ENCODE assay signal across 19 cellular contexts in genomic region chr10:83965473-83965872, GRCh38.
"Had no signal": no experiment of that assay in that cellular context is flagged by ENCODE, and none has a peak within 500 bp of the region (broad histone marks: within the 10 kb centered on the region; RNA-seq: fewer than 3 reads in every experiment).

No MANE protein-coding gene starts in this region.

- H3K27me3 ChIP-seq: breast epithelium, gastroesophageal sphincter, heart left ventricle, ovary, suprapubic skin, transverse colon, vagina had no signal

- H3K36me3 ChIP-seq: breast epithelium, gastroesophageal sphincter, heart left ventricle, ovary, suprapubic skin, transverse colon, vagina had no signal

- DNase-seq: activated CD4-positive, alpha-beta T cell treated with anti-CD3 and anti-CD28 coated beads, Interleukin-2, amount 50 U/mL, for 4 hours; activated effector memory CD4-positive, alpha-beta T cell treated with anti-CD3 and anti-CD28 coated beads, Interleukin-2, amount 50 U/mL, for 16 hours; activated naive CD4-positive, alpha-beta T cell treated with anti-CD3 and anti-CD28 coated beads, Interleukin-2, amount 50 U/mL, for 16 hours; activated T-cell treated with anti-CD3 and anti-CD28 coated beads, Interleukin-2, amount 50 U/mL, for 72 hours; effector CD4-positive, alpha-beta T cell; heart left ventricle; naive thymus-derived CD8-positive, alpha-beta T cell; ovary; stimulated activated CD4-positive, alpha-beta T cell treated with anti-CD3 and anti-CD28 coated beads, Interleukin-4, amount 100 ng/mL, for 1 hour; stimulated activated naive CD8-positive, alpha-beta T cell treated with anti-CD3 and anti-CD28 coated beads, Interleukin-15, amount 100 ng/mL, for 72 hours; transverse colon had no signal

- H3K4me3 ChIP-seq: breast epithelium, gastroesophageal sphincter, heart left ventricle, ovary, smooth muscle cell, suprapubic skin, transverse colon, vagina had no signal

- H3K36me3 Mint-ChIP-seq: memory B cell; naive thymus-derived CD8-positive, alpha-beta T cell had no signal

- H3K27ac Mint-ChIP-seq: activated T-cell treated with anti-CD3 and anti-CD28 coated beads, Interleukin-2, amount 50 U/mL, for 72 hours; memory B cell; naive thymus-derived CD8-positive, alpha-beta T cell; stimulated activated naive CD8-positive, alpha-beta T cell treated with anti-CD3 and anti-CD28 coated beads, Interleukin-15, amount 100 ng/mL, for 72 hours had no signal

- H3K9me3 Mint-ChIP-seq: memory B cell; naive thymus-derived CD8-positive, alpha-beta T cell; stimulated activated naive CD8-positive, alpha-beta T cell treated with anti-CD3 and anti-CD28 coated beads, Interleukin-15, amount 100 ng/mL, for 72 hours had no signal

- ATAC-seq: activated T-cell treated with anti-CD3 and anti-CD28 coated beads, Interleukin-2, amount 50 U/mL, for 72 hours; esophagus mucosa; gastroesophageal sphincter; heart left ventricle; naive thymus-derived CD8-positive, alpha-beta T cell; sciatic nerve; stimulated activated naive CD8-positive, alpha-beta T cell treated with anti-CD3 and anti-CD28 coated beads, Interleukin-15, amount 100 ng/mL, for 72 hours had no signal
